19 cellular contexts compared by ENCODE assay signal in the genomic region with DNA sequence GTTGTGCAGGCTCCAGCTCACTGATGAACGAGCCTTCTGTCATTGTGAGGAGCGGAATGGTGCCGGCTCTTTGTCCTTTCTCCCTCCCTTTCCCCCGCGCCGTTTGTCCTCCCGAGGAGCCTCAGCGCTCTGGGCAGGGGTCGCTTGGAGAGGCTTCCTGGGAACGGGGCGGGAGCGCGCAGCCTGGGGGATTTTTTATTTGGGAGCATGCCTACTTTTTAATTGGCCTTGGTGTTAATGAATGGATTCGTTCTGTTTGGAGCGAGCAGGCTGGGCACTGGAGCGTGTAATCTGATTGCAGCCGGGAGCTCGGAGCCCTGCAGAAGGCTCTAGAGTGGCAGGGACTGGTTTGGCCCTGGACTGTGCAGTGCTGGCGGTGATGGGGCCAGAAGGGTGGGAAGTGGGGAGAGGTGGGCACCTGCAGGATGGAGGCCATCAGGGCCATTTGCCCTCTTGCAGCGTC.
DNase-seq lines count a peak whose midpoint lies in the region; TF ChIP-seq lines count a peak whose summit lies in the region.
"Had no signal": no experiment of that assay in that cellular context is flagged by ENCODE, and none has a peak within 500 bp of the region (broad histone marks: within the 10 kb centered on the region; RNA-seq: fewer than 3 reads in every experiment).

No MANE protein-coding gene starts in this region.

- TF ChIP-seq EP300 in transverse colon (IDR thresholded peaks at IDR 0.05; ENCODE audit: low read depth): no peak

- H3K27ac ChIP-seq in osteoblast (ENCODE audit: low read depth, low read length) (no peak overlapping the region), transverse colon (no peak overlapping the region), testis (no peak overlapping the region)
- H3K27ac ChIP-seq: esophagus muscularis mucosa, right atrium auricular region had no signal

- H3K27me3 ChIP-seq in osteoblast (ENCODE audit: insufficient read depth, low read length) (no peaks in the 10 kb centered on the region), transverse colon (peaks cover 3% of the 10 kb centered on the region), testis (no peaks in the 10 kb centered on the region)
- H3K27me3 ChIP-seq: right atrium auricular region had no signal

- intact Hi-C loops in head of caudate nucleus (cut with DNase I) (no loop called here), transverse colon (cut with DNase I; ENCODE audit: low total_unique reads) (no loop called here), testis (cut with DNase I; ENCODE audit: low total_unique reads) (no loop called here)

- DNase-seq in C1 segment of cervical spinal cord (lab: John Stamatoyannopoulos, UW) (peak in 10 of 14 donors; percentile 8 to 25 (median 18)), amygdala (lab: John Stamatoyannopoulos, UW) (peak in 47 of 56 donors; percentile 7 to 84 (median 52)), head of caudate nucleus (peak in 39 of 42 donors; percentile 10 to 82 (median 57)), osteoblast (ENCODE audit: insufficient read length, low spot score, missing footprints) (peak; percentile 23), transverse colon (no peak), NCI-H2171 (lab: John Stamatoyannopoulos, UW) (no peak), testis (no peak), DMS79 (lab: John Stamatoyannopoulos, UW) (no peak)
- DNase-seq: activated CD4-positive, alpha-beta T cell treated with anti-CD3 and anti-CD28 coated beads, Interleukin-2, amount 50 U/mL, for 48 hours; activated naive CD4-positive, alpha-beta T cell treated with anti-CD3 and anti-CD28 coated beads, Interleukin-2, amount 10 ng/mL, durations not matched to agents 7 days and 5 days; CD8-positive, alpha-beta T cell; naive thymus-derived CD4-positive, alpha-beta T cell; NCI-H1694; NCI-H226; SHP77 treated with DMSO at 0.1 percent for 48 hours; stimulated activated CD4-positive, alpha-beta T cell treated with anti-CD3 and anti-CD28 coated beads, Interleukin-15, amount 100 ng/mL, for 24 hours; stimulated activated naive B cell treated with anti-CD40 and anti-IgM and Interleukin-4, amounts not matched to agents 10 μg/mL and 1 μg/mL and 100 μg/mL, for 72 hours had no signal

- in situ Hi-C loops in transverse colon (cut with MboI; ENCODE audit: low pct_ligation_motif_present in 1 of 4, low pct_unique_long_range_greater_than_20kb in 1 of 4, low sequenced_read_pairs in 3 of 4): no loop called here

- TF ChIP-seq CTCF in osteoblast (IDR thresholded peaks at IDR 0.05; ENCODE audit: extremely low read depth, low read depth, low read length) (no peak), transverse colon (IDR thresholded peaks at IDR 0.05) (no peak), testis (IDR thresholded peaks at IDR 0.05) (no peak)

- no peaks in the 10 kb centered on the region for H4K20me1 ChIP-seq in osteoblast (ENCODE audit: insufficient read depth, low read length)

- H3K36me3 ChIP-seq in osteoblast (ENCODE audit: insufficient read depth, low read length) (no peaks in the 10 kb centered on the region), transverse colon (no peaks in the 10 kb centered on the region), testis (ENCODE audit: low read depth, missing control alignments) (no peaks in the 10 kb centered on the region)
- H3K36me3 ChIP-seq: esophagus muscularis mucosa, right atrium auricular region had no signal

- no peaks in the 10 kb centered on the region for H3K9me3 ChIP-seq in osteoblast (ENCODE audit: low read depth, low read length)
- H3K9me3 ChIP-seq in transverse colon: no peaks in the 10 kb centered on the region
- H3K9me3 ChIP-seq in testis: no peaks in the 10 kb centered on the region
- H3K9me3 ChIP-seq: esophagus muscularis mucosa, right atrium auricular region had no signal

- no peak overlapping the region for H2AFZ ChIP-seq in osteoblast (ENCODE audit: low read length)

- no peak overlapping the region for H3K4me3 ChIP-seq in osteoblast (ENCODE audit: insufficient read depth, low read length)
- no peak overlapping the region for H3K4me3 ChIP-seq in transverse colon
- H3K4me3 ChIP-seq in testis: no peak overlapping the region
- H3K4me3 ChIP-seq: esophagus muscularis mucosa, right atrium auricular region had no signal

- H3K4me1 ChIP-seq in osteoblast (ENCODE audit: insufficient read depth, low read length): no peaks in the 10 kb centered on the region
- H3K4me1 ChIP-seq in transverse colon: no peaks in the 10 kb centered on the region
- no peaks in the 10 kb centered on the region for H3K4me1 ChIP-seq in testis
- H3K4me1 ChIP-seq: esophagus muscularis mucosa, right atrium auricular region had no signal

- WGBS in transverse colon (ENCODE audit: low coverage in 1 of 2), 2 donors: 0 to 62% methylated on average over 1 to 20 of the region's 20 CpGs
- WGBS in testis, 2 donors: 53 to 64% methylated on average over 17 to 20 of the region's 20 CpGs

- no peaks in the 10 kb centered on the region for H3K79me2 ChIP-seq in osteoblast (ENCODE audit: insufficient read depth, low read length)

- H3K4me2 ChIP-seq in osteoblast (ENCODE audit: insufficient read depth, low read length): no peak overlapping the region

- TF ChIP-seq POLR2A in transverse colon (IDR thresholded peaks at IDR 0.05): no peak
- no peak for TF ChIP-seq POLR2A in testis (IDR thresholded peaks at IDR 0.05)

Comparison
In these comparisons a context has a peak if more than half of its experiments do, and no peak if none do; other contexts are left out.
1. DNase-seq: peak in C1 segment of cervical spinal cord (10 of 14), amygdala (47 of 56), head of caudate nucleus (39 of 42) and osteoblast (single experiment); none in transverse colon (single experiment), NCI-H2171 (single experiment), testis (single experiment) and DMS79 (single experiment).